18 cellular contexts compared by ENCODE assay signal in the genomic region with DNA sequence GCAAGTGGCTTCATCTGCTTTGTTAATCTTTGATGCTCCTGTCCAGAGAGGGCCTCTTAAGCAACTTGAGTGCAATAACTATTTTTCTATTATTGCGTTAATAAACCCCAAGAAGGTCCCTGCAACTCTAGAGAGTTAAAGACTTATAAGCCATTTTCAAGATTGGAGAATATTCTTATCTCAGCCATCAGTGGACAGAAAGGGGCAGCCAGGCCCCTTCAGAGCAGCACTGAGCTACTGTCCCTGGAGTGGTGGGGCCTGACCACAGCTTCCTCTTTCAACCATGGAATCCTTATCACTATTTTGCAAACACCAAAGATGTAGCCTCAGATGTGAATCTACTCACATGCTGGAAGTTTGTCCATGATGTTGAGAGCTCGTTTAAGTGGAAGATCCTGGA. TPM values are rescaled to one million over a fixed set of nuclear protein-coding genes. Genes with fewer than 3 reads are reported as not detected.
DNase-seq lines count a peak whose midpoint lies in the region; ATAC-seq and TF ChIP-seq lines count a peak whose summit lies in the region.
"Had no signal": no experiment of that assay in that cellular context is flagged by ENCODE, and none has a peak within 500 bp of the region (broad histone marks: within the 10 kb centered on the region; RNA-seq: fewer than 3 reads in every experiment).

No MANE protein-coding gene starts in this region.

- H3K9me3 ChIP-seq in esophagus muscularis mucosa: no peaks in the 10 kb centered on the region
- no peaks in the 10 kb centered on the region for H3K9me3 ChIP-seq in A673 (ENCODE audit: low read depth, low read length, poor library complexity, severe bottlenecking)
- H3K9me3 ChIP-seq: SJCRH30 had no signal

- DNase-seq in GDM1 (lab: John Stamatoyannopoulos, UW): peak; percentile 67
- DNase-seq in Kasumi-1 (lab: John Stamatoyannopoulos, UW): peak; percentile 68 to 79
- DNase-seq in OCI-M2 (lab: John Stamatoyannopoulos, UW; ENCODE audit: unreplicated experiment): peak; percentile 92
- DNase-seq in esophagus muscularis mucosa (ENCODE audit: extremely low spot score): peak; percentile 64
- DNase-seq in activated CD4-positive, alpha-beta T cell treated with anti-CD3 and anti-CD28 coated beads for 36 hours: no peak
- DNase-seq in activated T-cell treated with anti-CD3 and anti-CD28 coated beads, Interleukin-2, amount 50 U/mL, for 24 hours: no peak
- DNase-seq in NCI-H146 treated with DMSO at 0.1 percent for 48 hours (lab: John Stamatoyannopoulos, UW; ENCODE audit: unreplicated experiment): no peak
- DNase-seq in A673 (ENCODE audit: low spot score): no peak
- DNase-seq: CD8-positive, alpha-beta T cell; DND-41; GOT3; Karpas-422; NCI-H1048; NCI-H1694 treated with DMSO at 0.1 percent for 48 hours; NCI-H446; NCI-H748 treated with DMSO at 0.1 percent for 48 hours; SJCRH30 had no signal

- no peaks in the 10 kb centered on the region for H3K36me3 Mint-ChIP-seq in activated CD4-positive, alpha-beta T cell treated with anti-CD3 and anti-CD28 coated beads for 36 hours (ENCODE audit: low read depth)
- no peaks in the 10 kb centered on the region for H3K36me3 Mint-ChIP-seq in activated T-cell treated with anti-CD3 and anti-CD28 coated beads, Interleukin-2, amount 50 U/mL, for 24 hours (ENCODE audit: low read depth)
- H3K36me3 Mint-ChIP-seq: CD8-positive, alpha-beta T cell had no signal

- H3K36me3 ChIP-seq in esophagus muscularis mucosa (no peaks in the 10 kb centered on the region), A673 (ENCODE audit: insufficient read depth, low read length, poor library complexity, severe bottlenecking) (no peaks in the 10 kb centered on the region)
- H3K36me3 ChIP-seq: SJCRH30 had no signal

- TF ChIP-seq EP300 in esophagus muscularis mucosa (IDR thresholded peaks at IDR 0.05): no peak

- no TSS peak for BruUV-seq in A673 (replicated peaks; lab: Mats Ljungman, UMichigan)

- POLR2A ChIA-PET in activated CD4-positive, alpha-beta T cell treated with anti-CD3 and anti-CD28 coated beads for 36 hours (lab: Charles Lee): no interaction called here
- POLR2A ChIA-PET in A673 (lab: Charles Lee; ENCODE audit: low non-redundant PET): no interaction called here

- no peak for TF ChIP-seq POLR2A in esophagus muscularis mucosa (IDR thresholded peaks at IDR 0.05; ENCODE audit: low read depth)

- no peak overlapping the region for H3K27ac Mint-ChIP-seq in activated CD4-positive, alpha-beta T cell treated with anti-CD3 and anti-CD28 coated beads for 36 hours
- H3K27ac Mint-ChIP-seq in activated T-cell treated with anti-CD3 and anti-CD28 coated beads, Interleukin-2, amount 50 U/mL, for 24 hours: no peak overlapping the region
- H3K27ac Mint-ChIP-seq: B cell; CD8-positive, alpha-beta T cell had no signal

- H3K27ac ChIP-seq in esophagus muscularis mucosa (replicated peaks in 1 of 4) (no peak overlapping the region), A673 (ENCODE audit: low read depth, low read length, poor library complexity, severe bottlenecking) (no peak overlapping the region)
- H3K27ac ChIP-seq: SJCRH30 had no signal

- H3K27me3 ChIP-seq in esophagus muscularis mucosa (no peaks in the 10 kb centered on the region), A673 (replicated peaks; ENCODE audit: insufficient read depth, low read depth, low read length, poor library complexity) (peaks cover 26% of the 10 kb centered on the region)
- H3K27me3 ChIP-seq: SJCRH30 had no signal

- peaks cover 18% of the 10 kb centered on the region for H3K27me3 Mint-ChIP-seq in activated CD4-positive, alpha-beta T cell treated with anti-CD3 and anti-CD28 coated beads for 36 hours
- peaks cover 32% of the 10 kb centered on the region for H3K27me3 Mint-ChIP-seq in activated T-cell treated with anti-CD3 and anti-CD28 coated beads, Interleukin-2, amount 50 U/mL, for 24 hours

- H3K4me1 ChIP-seq in esophagus muscularis mucosa (no peaks in the 10 kb centered on the region), A673 (ENCODE audit: insufficient read depth, low read length, poor library complexity, severe bottlenecking) (no peaks in the 10 kb centered on the region)
- H3K4me1 ChIP-seq: SJCRH30 had no signal

- no peaks in the 10 kb centered on the region for H3K4me1 Mint-ChIP-seq in activated CD4-positive, alpha-beta T cell treated with anti-CD3 and anti-CD28 coated beads for 36 hours
- H3K4me1 Mint-ChIP-seq in activated T-cell treated with anti-CD3 and anti-CD28 coated beads, Interleukin-2, amount 50 U/mL, for 24 hours (ENCODE audit: low read depth): no peaks in the 10 kb centered on the region
- H3K4me1 Mint-ChIP-seq: B cell had no signal

- CTCF ChIA-PET in activated CD4-positive, alpha-beta T cell treated with anti-CD3 and anti-CD28 coated beads for 36 hours (lab: Charles Lee): interaction anchor here (0.7 kb wide), 1 partner anchor 16 kb away, joined by 3 read pairs; no protein-coding TSS in a partner anchor
- CTCF ChIA-PET in A673 (lab: Charles Lee): no interaction called here

- WGBS in esophagus muscularis mucosa: 60% methylated on average over 2 of the region's 2 CpGs

- TF ChIP-seq CTCF in esophagus muscularis mucosa (IDR thresholded peaks at IDR 0.05): no peak
- TF ChIP-seq CTCF in A673 (conservative IDR thresholded peaks at IDR 0.05; ENCODE audit: low read depth, low read length): no peak

- intact Hi-C loops in esophagus muscularis mucosa (cut with DNase I) (no loop called here), A673 (cut with micrococcal nuclease; ENCODE audit: unreplicated experiment) (no loop called here)
- intact Hi-C loops in activated CD4-positive, alpha-beta T cell treated with anti-CD3 and anti-CD28 coated beads for 36 hours (cut with DNase I, micrococcal nuclease): no loop called here

- no peak overlapping the region for H3K4me3 Mint-ChIP-seq in activated CD4-positive, alpha-beta T cell treated with anti-CD3 and anti-CD28 coated beads for 36 hours
- H3K4me3 Mint-ChIP-seq in activated T-cell treated with anti-CD3 and anti-CD28 coated beads, Interleukin-2, amount 50 U/mL, for 24 hours: no peak overlapping the region
- H3K4me3 Mint-ChIP-seq: B cell; CD8-positive, alpha-beta T cell had no signal

- H3K4me3 ChIP-seq in esophagus muscularis mucosa: no peak overlapping the region
- H3K4me3 ChIP-seq in A673 (ENCODE audit: low read depth, low read length, poor library complexity, severe bottlenecking): no peak overlapping the region
- H3K4me3 ChIP-seq: SJCRH30 had no signal

- ATAC-seq in activated CD4-positive, alpha-beta T cell treated with anti-CD3 and anti-CD28 coated beads for 36 hours: no peak
- ATAC-seq: CD8-positive, alpha-beta T cell had no signal

- H3K9me3 Mint-ChIP-seq in activated CD4-positive, alpha-beta T cell treated with anti-CD3 and anti-CD28 coated beads for 36 hours (ENCODE audit: low read depth): no peaks in the 10 kb centered on the region
- H3K9me3 Mint-ChIP-seq in activated T-cell treated with anti-CD3 and anti-CD28 coated beads, Interleukin-2, amount 50 U/mL, for 24 hours: no peaks in the 10 kb centered on the region
- H3K9me3 Mint-ChIP-seq: CD8-positive, alpha-beta T cell had no signal

RNA-seq across cellular contexts. Expression of gene MAS1L, which starts 2.8 kb away (rescaled TPM):
- total RNA-seq in esophagus muscularis mucosa: under 1 TPM in 1 of 4 donors, not detected in 3; 0.33 TPM
- total RNA-seq in activated CD4-positive, alpha-beta T cell treated with anti-CD3 and anti-CD28 coated beads for 36 hours: not detected
- total RNA-seq in A673 (2021): not detected in 2 replicates
- total RNA-seq: B cell; CD8-positive, alpha-beta T cell; SJCRH30 had no signal

RNA-seq across cellular contexts. Expression of gene OR2H1, which starts 33.6 kb away (rescaled TPM):
- total RNA-seq in esophagus muscularis mucosa (not detected), A673 (2021) (not detected in 2 replicates)
- total RNA-seq in activated CD4-positive, alpha-beta T cell treated with anti-CD3 and anti-CD28 coated beads for 36 hours: not detected
- total RNA-seq: B cell; CD8-positive, alpha-beta T cell; SJCRH30 had no signal

RNA-seq across cellular contexts. Expression of gene OR11A1, which starts 33.7 kb away (rescaled TPM):
- total RNA-seq in esophagus muscularis mucosa (not detected), A673 (2021) (not detected in 2 replicates)
- not detected for total RNA-seq in activated CD4-positive, alpha-beta T cell treated with anti-CD3 and anti-CD28 coated beads for 36 hours
- total RNA-seq: B cell; CD8-positive, alpha-beta T cell; SJCRH30 had no signal

RNA-seq across cellular contexts. Expression of gene OR10C1, which starts 51.4 kb away (rescaled TPM):
- total RNA-seq in esophagus muscularis mucosa (not detected), A673 (2021) (not detected in 2 replicates)
- total RNA-seq in activated CD4-positive, alpha-beta T cell treated with anti-CD3 and anti-CD28 coated beads for 36 hours: not detected
- total RNA-seq: B cell; CD8-positive, alpha-beta T cell; SJCRH30 had no signal

Comparison
In these comparisons a context has a peak if more than half of its experiments do, and no peak if none do; other contexts are left out.
1. DNase-seq: peak in GDM1 (single experiment), Kasumi-1 (2 of 2), OCI-M2 (single experiment) and esophagus muscularis mucosa (single experiment); none in activated CD4-positive, alpha-beta T cell treated with anti-CD3 and anti-CD28 coated beads for 36 hours (single experiment), activated T-cell treated with anti-CD3 and anti-CD28 coated beads, Interleukin-2, amount 50 U/mL, for 24 hours (single experiment), NCI-H146 treated with DMSO at 0.1 percent for 48 hours (single experiment) and A673 (single experiment).